Comparison of ENCODE assay signal across 19 cellular contexts in genomic region chr7:136964347-136964746, GRCh38.
"Had no signal": no experiment of that assay in that cellular context is flagged by ENCODE, and none has a peak within 500 bp of the region (broad histone marks: within the 10 kb centered on the region; RNA-seq: fewer than 3 reads in every experiment).

No MANE protein-coding gene starts in this region.

- H3K4me3 Mint-ChIP-seq: activated CD4-positive, alpha-beta T cell treated with anti-CD3 and anti-CD28 coated beads, Interleukin-2, amount 10 ng/mL, durations not matched to agents 7 days and 5 days; activated CD8-positive, alpha-beta T cell treated with anti-CD3 and anti-CD28 coated beads, Interleukin-2, amount 10 ng/mL, durations not matched to agents 7 days and 5 days; activated naive CD8-positive, alpha-beta T cell; endodermal cell; memory B cell had no signal

- H3K9me3 Mint-ChIP-seq: endodermal cell had no signal

- ATAC-seq: activated CD8-positive, alpha-beta T cell treated with anti-CD3 and anti-CD28 coated beads, Interleukin-2, amount 10 ng/mL, durations not matched to agents 7 days and 5 days; stimulated activated naive CD8-positive, alpha-beta T cell treated with anti-CD3 and anti-CD28 coated beads, Interleukin-15, Interleukin-2, amounts not matched to agents 100 U/mL and 50 U/mL, for 24 hours had no signal

- H3K27ac ChIP-seq: breast epithelium, thyroid gland had no signal

- H3K36me3 ChIP-seq: breast epithelium, thyroid gland had no signal

- H3K27me3 ChIP-seq: breast epithelium, thyroid gland had no signal

- H3K9me3 ChIP-seq: breast epithelium, SK-N-SH, thyroid gland had no signal

- H3K27ac Mint-ChIP-seq: activated CD4-positive, alpha-beta T cell treated with anti-CD3 and anti-CD28 coated beads, Interleukin-2, amount 10 ng/mL, durations not matched to agents 7 days and 5 days; activated CD8-positive, alpha-beta T cell treated with anti-CD3 and anti-CD28 coated beads, Interleukin-2, amount 10 ng/mL, durations not matched to agents 7 days and 5 days; activated naive CD8-positive, alpha-beta T cell; endodermal cell; memory B cell had no signal

- H3K4me1 ChIP-seq: breast epithelium, thyroid gland had no signal

- H3K9ac ChIP-seq: SK-N-SH had no signal

- H3K27me3 Mint-ChIP-seq: activated CD4-positive, alpha-beta T cell treated with anti-CD3 and anti-CD28 coated beads, Interleukin-2, amount 10 ng/mL, durations not matched to agents 7 days and 5 days; activated naive CD8-positive, alpha-beta T cell; memory B cell had no signal

- H3K36me3 Mint-ChIP-seq: activated naive CD8-positive, alpha-beta T cell; memory B cell had no signal

- H3K4me3 ChIP-seq: breast epithelium, thyroid gland had no signal

- H3K4me2 ChIP-seq: SK-N-SH had no signal

- DNase-seq: activated CD4-positive, alpha-beta T cell treated with anti-CD3 and anti-CD28 coated beads, Interleukin-2, amount 10 ng/mL, durations not matched to agents 7 days and 5 days; activated CD8-positive, alpha-beta T cell treated with anti-CD3 and anti-CD28 coated beads, Interleukin-2, amount 10 ng/mL, durations not matched to agents 7 days and 5 days; activated naive CD4-positive, alpha-beta T cell; activated T-cell treated with anti-CD3 and anti-CD28 coated beads, Interleukin-2, amount 50 U/mL, for 1 hour; amniotic stem cell; cerebellar nuclear complex; cortex of kidney; endodermal cell; head of caudate nucleus; hypothalamus; occipital lobe; SK-N-SH; stimulated activated CD4-positive, alpha-beta T cell treated with anti-CD3 and anti-CD28 coated beads, Interleukin-4, amount 100 ng/mL, for 4 hours; stimulated activated naive CD8-positive, alpha-beta T cell treated with anti-CD3 and anti-CD28 coated beads, Interleukin-15, Interleukin-2, amounts not matched to agents 100 U/mL and 50 U/mL, for 24 hours; T-helper 2 cell; thyroid gland had no signal

- H3K4me1 Mint-ChIP-seq: activated CD4-positive, alpha-beta T cell treated with anti-CD3 and anti-CD28 coated beads, Interleukin-2, amount 10 ng/mL, durations not matched to agents 7 days and 5 days; memory B cell had no signal
